In the genomic region with DNA sequence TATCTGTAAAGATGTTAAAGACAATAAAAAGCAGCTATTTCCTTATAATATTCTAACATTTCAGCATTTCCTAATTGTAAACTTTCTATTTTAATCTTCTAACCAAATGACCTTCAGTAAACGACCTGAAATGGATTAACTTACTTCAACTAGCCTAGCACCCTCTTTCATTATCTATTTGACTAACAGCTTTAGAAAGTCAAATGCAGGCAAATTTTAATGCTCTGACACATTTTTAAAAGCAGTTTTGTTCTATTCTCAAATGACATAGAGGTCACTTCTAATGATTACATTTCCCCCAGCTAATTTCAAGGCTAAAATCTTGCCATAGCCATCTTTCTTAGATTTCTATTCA, we compare ENCODE assay signal across 13 cellular contexts. TPM values are rescaled to one million over a fixed set of nuclear protein-coding genes. Genes with fewer than 3 reads are reported as not detected.
DNase-seq lines count a peak whose midpoint lies in the region; ATAC-seq, FAIRE-seq and TF ChIP-seq lines count a peak whose summit lies in the region.
"Had no signal": no experiment of that assay in that cellular context is flagged by ENCODE, and none has a peak within 500 bp of the region (broad histone marks: within the 10 kb centered on the region; RNA-seq: fewer than 3 reads in every experiment).

No MANE protein-coding gene starts in this region.

- no peak overlapping the region for H2AFZ ChIP-seq in endothelial cell of umbilical vein (ENCODE audit: low read depth, low read length)

- no peaks in the 10 kb centered on the region for H3K27me3 ChIP-seq in endothelial cell of umbilical vein (ENCODE audit: control insufficient read depth in 2 of 2, insufficient read depth in 2 of 2, low read length in 2 of 2)

- H3K27ac ChIP-seq in endothelial cell of umbilical vein (ENCODE audit: insufficient read depth, low read depth, low read length), result peak overlapping the region; percentile 25

- H3K9me3 Mint-ChIP-seq in activated naive CD4-positive, alpha-beta T cell treated with anti-CD3 and anti-CD28 coated beads for 36 hours, result no peaks in the 10 kb centered on the region

- H3K36me3 Mint-ChIP-seq in activated naive CD4-positive, alpha-beta T cell treated with anti-CD3 and anti-CD28 coated beads for 36 hours (ENCODE audit: low read depth), result peaks cover 2% of the 10 kb centered on the region

- no peaks in the 10 kb centered on the region for H3K9me3 ChIP-seq in endothelial cell of umbilical vein (replicated peaks; ENCODE audit: control insufficient read depth, insufficient read depth, low read length)

- H3K4me1 Mint-ChIP-seq in activated naive CD4-positive, alpha-beta T cell treated with anti-CD3 and anti-CD28 coated beads for 36 hours (ENCODE audit: low read depth), result no peaks in the 10 kb centered on the region

- no peak overlapping the region for H3K4me3 ChIP-seq in endothelial cell of umbilical vein (replicated peaks in 1 of 3; ENCODE audit: insufficient read depth in 1 of 3, low read depth in 1 of 3, low read length in 3 of 3)
- H3K4me3 ChIP-seq: K562, skin epidermis had no signal

- TF ChIP-seq CTCF in endothelial cell of umbilical vein (IDR thresholded peaks at IDR 0.05; ENCODE audit: extremely low read depth in 1 of 2, insufficient read depth in 1 of 2, low read depth in 1 of 2, low read length in 2 of 2), result no peak

- CTCF ChIA-PET in endothelial cell of umbilical vein (lab: Charles Lee), result interaction anchor here (1.0 to 2.0 kb wide), 7 partner anchors 9 to 671 kb away, joined by 3 to 6 read pairs (median 4); no protein-coding TSS in a partner anchor
- CTCF ChIA-PET in activated naive CD4-positive, alpha-beta T cell treated with anti-CD3 and anti-CD28 coated beads for 36 hours (lab: Charles Lee), result no interaction called here

- H3K9me1 ChIP-seq in endothelial cell of umbilical vein (replicated peaks; ENCODE audit: control insufficient read depth, extremely low read depth, insufficient read depth, low read length), result peaks cover 3% of the 10 kb centered on the region

- dilution Hi-C loops in endothelial cell of umbilical vein (cut with MboI; ENCODE audit: extremely low pct_ligation_motif_present, low sequenced_read_pairs), result no loop called here

- intact Hi-C loops in endothelial cell of umbilical vein (cut with micrococcal nuclease), result no loop called here
- intact Hi-C loops in activated naive CD4-positive, alpha-beta T cell treated with anti-CD3 and anti-CD28 coated beads for 36 hours (cut with micrococcal nuclease), result no loop called here

- BruUV-seq in endothelial cell of umbilical vein (replicated peaks; lab: Mats Ljungman, UMichigan), result no TSS peak

- ATAC-seq in GM18867 (IDR thresholded peaks at IDR 0.05; ENCODE audit: unreplicated experiment) (peak; percentile 65), GM21723 (IDR thresholded peaks at IDR 0.05; ENCODE audit: unreplicated experiment) (peak; percentile 44), HG03378 (IDR thresholded peaks at IDR 0.05; ENCODE audit: unreplicated experiment) (peak; percentile 41)

- no peaks in the 10 kb centered on the region for H3K27me3 Mint-ChIP-seq in activated naive CD4-positive, alpha-beta T cell treated with anti-CD3 and anti-CD28 coated beads for 36 hours (ENCODE audit: low read depth)

- peaks cover 6% of the 10 kb centered on the region for H4K20me1 ChIP-seq in endothelial cell of umbilical vein (replicated peaks; ENCODE audit: control insufficient read depth, extremely low read depth, insufficient read depth, low read length)

- H3K4me1 ChIP-seq in endothelial cell of umbilical vein (ENCODE audit: control insufficient read depth, extremely low read depth, insufficient read depth, low read length), result peaks cover 54% of the 10 kb centered on the region

- H3K4me3 Mint-ChIP-seq in activated naive CD4-positive, alpha-beta T cell treated with anti-CD3 and anti-CD28 coated beads for 36 hours, result no peak overlapping the region

- DNase-seq in endothelial cell of umbilical vein (ENCODE audit: low read depth, low spot score) (no peak), cerebellum (ENCODE audit: low spot score) (no peak), GM19240 (ENCODE audit: insufficient read length, low spot score) (no peak)
- DNase-seq in stimulated activated CD4-positive, alpha-beta T cell treated with anti-CD3 and anti-CD28 coated beads, Interleukin-12 subunit alpha, Interleukin-12 subunit beta, amount 100 ng/mL, for 4 hours, result no peak
- no peak for DNase-seq in activated naive CD4-positive, alpha-beta T cell treated with anti-CD3 and anti-CD28 coated beads for 36 hours
- DNase-seq: activated CD8-positive, alpha-beta memory T cell treated with anti-CD3 and anti-CD28 coated beads, Interleukin-2, amount 50 U/mL, for 4 hours; T-helper 1 cell had no signal

- POLR2A ChIA-PET in endothelial cell of umbilical vein (lab: Charles Lee), result interaction anchor here (0.7 to 1.6 kb wide), 4 partner anchors 13 to 142 kb away, joined by 3 read pairs; partner anchors contain the start of gene SLC7A11

- peaks cover 2 to 34% of the 10 kb centered on the region in 2 experiments for H3K36me3 ChIP-seq in endothelial cell of umbilical vein (ENCODE audit: control insufficient read depth in 2 of 2, extremely low read depth in 1 of 2, insufficient read depth in 2 of 2, low read length in 2 of 2)

- H3K79me2 ChIP-seq in endothelial cell of umbilical vein (ENCODE audit: control insufficient read depth, insufficient read depth, low read length), result peaks cover 79% of the 10 kb centered on the region

- no peak for TF ChIP-seq POLR2A in endothelial cell of umbilical vein (IDR thresholded peaks at IDR 0.05; ENCODE audit: low read depth, low read length)

- H3K4me2 ChIP-seq in endothelial cell of umbilical vein (ENCODE audit: insufficient read depth, low read length), result peak overlapping the region; percentile 11

- no peak overlapping the region for H3K27ac Mint-ChIP-seq in activated naive CD4-positive, alpha-beta T cell treated with anti-CD3 and anti-CD28 coated beads for 36 hours

- no peak for FAIRE-seq in endothelial cell of umbilical vein (lab: Jason Lieb, UNC)
- FAIRE-seq: frontal cortex had no signal

- H3K9ac ChIP-seq in endothelial cell of umbilical vein (replicated peaks; ENCODE audit: extremely low read depth, insufficient read depth, low read length), result no peak overlapping the region

TF ChIP-seq in endothelial cell of umbilical vein, 7 proteins besides CTCF, POLR2A, EP300 and RAD21:
- no peak for TF ChIP-seq GATA2 (IDR thresholded peaks at IDR 0.05; ENCODE audit: insufficient read depth, insufficient read length, low read depth, low read length)
- no peak for TF ChIP-seq EZH2 (IDR thresholded peaks at IDR 0.05; ENCODE audit: borderline replicate concordance, low read depth, low read length, severe bottlenecking)
- TF ChIP-seq MYC (IDR thresholded peaks at IDR 0.05; ENCODE audit: low read depth, low read length), result no peak
- no peak for TF ChIP-seq POLR2AphosphoS5 (IDR thresholded peaks at IDR 0.05; ENCODE audit: insufficient read depth, low read depth, low read length)
- TF ChIP-seq JUN (IDR thresholded peaks at IDR 0.05; ENCODE audit: borderline replicate concordance, insufficient read depth, insufficient read length, low read depth), result no peak
- no peak for TF ChIP-seq MAX (IDR thresholded peaks at IDR 0.05; ENCODE audit: insufficient read depth, insufficient read length)
- no peak for TF ChIP-seq FOS (IDR thresholded peaks at IDR 0.05; ENCODE audit: borderline replicate concordance, insufficient read depth, low read length)

RNA-seq across cellular contexts. Expression of gene SLC7A11, which starts 41.9 kb away (rescaled TPM):
- total RNA-seq in endothelial cell of umbilical vein (79.3 and 82.7 TPM in 2 replicates), cerebellum (30.0 TPM)
- polyA plus RNA-seq in endothelial cell of umbilical vein, result 22.8 and 28.4 TPM in 2 replicates
- 19.6 and 23.6 TPM in 2 replicates for polyA plus RNA-seq in endothelial cell of umbilical vein (2011; cell fraction: cytosol; rRNA removed)
- 65.9 and 76.9 TPM in 2 replicates for polyA plus RNA-seq in endothelial cell of umbilical vein (2011; cell fraction: nucleus; rRNA removed)
- 39.1 and 58.9 TPM in 2 replicates for polyA plus RNA-seq in endothelial cell of umbilical vein (2012)
- 263 and 304 TPM in 2 replicates for polyA minus RNA-seq in endothelial cell of umbilical vein
- polyA minus RNA-seq in endothelial cell of umbilical vein (2011; cell fraction: cytosol; rRNA and poly(A)+ RNA removed), result 59.9 TPM
- polyA minus RNA-seq in endothelial cell of umbilical vein (2011; cell fraction: nucleus; rRNA and poly(A)+ RNA removed), result 162 and 225 TPM in 2 replicates
- 1 to 10 TPM; 3.2 to 3.4 TPM for total RNA-seq in activated naive CD4-positive, alpha-beta T cell treated with anti-CD3 and anti-CD28 coated beads for 36 hours
